ENCODE assay signal across 14 cellular contexts in genomic region chr1:115879977-115880376, GRCh38. TPM values are rescaled to one million over a fixed set of nuclear protein-coding genes. Genes with fewer than 3 reads are reported as not detected.
A peak's percentile ranks its signal among the peaks of the same experiment; 100 is the strongest.
DNase-seq lines count a peak whose midpoint lies in the region; ATAC-seq, FAIRE-seq and TF ChIP-seq lines count a peak whose summit lies in the region.
"Had no signal": no experiment of that assay in that cellular context is flagged by ENCODE, and none has a peak within 500 bp of the region (broad histone marks: within the 10 kb centered on the region; RNA-seq: fewer than 3 reads in every experiment).

No MANE protein-coding gene starts in this region.

- ATAC-seq in HepG2 (no peak), right lobe of liver (no peak), GM18867 (IDR thresholded peaks at IDR 0.05; ENCODE audit: unreplicated experiment) (no peak)
- ATAC-seq: activated CD8-positive, alpha-beta memory T cell treated with anti-CD3 and anti-CD28 coated beads, Interleukin-2, amount 10 ng/mL, durations not matched to agents 7 days and 5 days had no signal

- CTCF ChIA-PET in HepG2 (lab: Yijun Ruan, JAX; ENCODE audit: low intra/inter-chr PET ratio, low total read pairs): no interaction called here

- no peaks in the 10 kb centered on the region for H3K9me2 ChIP-seq in Karpas-422 (replicated peaks; ENCODE audit: insufficient read depth, low read length)

- DNase-seq in HepG2 (ENCODE audit: low spot score): no peak
- DNase-seq in right lobe of liver: no peak
- DNase-seq in Karpas-422: peak; percentile 45
- DNase-seq in UCSD-AML1 (lab: John Stamatoyannopoulos, UW; ENCODE audit: unreplicated experiment): peak; percentile 48
- no peak for DNase-seq in urothelium cell line (ENCODE audit: low spot score)
- DNase-seq in NCI-H2171 (lab: John Stamatoyannopoulos, UW): no peak
- no peak for DNase-seq in stimulated activated CD4-positive, alpha-beta T cell treated with anti-CD3 and anti-CD28 coated beads, Interleukin-2, amount 100 ng/mL, for 48 hours
- DNase-seq: activated CD8-positive, alpha-beta memory T cell treated with anti-CD3 and anti-CD28 coated beads, Interleukin-2, amount 10 ng/mL, durations not matched to agents 7 days and 5 days; activated gamma-delta T cell; Caco-2; retina; T-helper 1 cell had no signal

- H3K9me3 ChIP-seq in HepG2 (ENCODE audit: low read length) (no peaks in the 10 kb centered on the region), right lobe of liver (no peaks in the 10 kb centered on the region), Karpas-422 (ENCODE audit: low read length) (no peaks in the 10 kb centered on the region)
- H3K9me3 ChIP-seq: Caco-2 had no signal

- intact Hi-C loops in HepG2 (cut with micrococcal nuclease; ENCODE audit: unreplicated experiment) (no loop called here), right lobe of liver (cut with DNase I) (no loop called here)

- TF ChIP-seq CTCF in HepG2 (CRISPR knock-in tag; IDR thresholded peaks at IDR 0.05): 0 out of 2 replicates have a peak, but pooled peaks have one; percentile 4
- TF ChIP-seq CTCF in right lobe of liver (IDR thresholded peaks at IDR 0.05): no peak

- no peaks in the 10 kb centered on the region for H3K36me3 ChIP-seq in HepG2 (replicated peaks in 1 of 2; ENCODE audit: control insufficient read depth in 1 of 2, insufficient read depth in 2 of 2, low read length in 2 of 2)
- no peaks in the 10 kb centered on the region for H3K36me3 ChIP-seq in right lobe of liver
- no peaks in the 10 kb centered on the region for H3K36me3 ChIP-seq in Karpas-422 (ENCODE audit: insufficient read depth, low read length)

- no peak overlapping the region for H3K4me3 ChIP-seq in HepG2 (replicated peaks in 1 of 3; ENCODE audit: insufficient read depth in 1 of 3, low read depth in 2 of 3, low read length in 3 of 3)
- no peak overlapping the region for H3K4me3 ChIP-seq in right lobe of liver
- no peak overlapping the region for H3K4me3 ChIP-seq in Karpas-422 (ENCODE audit: low read length)

- H4K20me1 ChIP-seq in HepG2 (ENCODE audit: insufficient read depth, low read length): no peaks in the 10 kb centered on the region
- H4K20me1 ChIP-seq in Karpas-422 (ENCODE audit: insufficient read depth, low read depth, low read length): no peaks in the 10 kb centered on the region

- H3K27ac ChIP-seq in HepG2 (ENCODE audit: extremely low read length, insufficient read depth, low read length): no peak overlapping the region
- no peak overlapping the region for H3K27ac ChIP-seq in right lobe of liver
- H3K27ac ChIP-seq in Karpas-422 (ENCODE audit: low read length): no peak overlapping the region

- POLR2A ChIA-PET in HepG2 (lab: Yijun Ruan, JAX): no interaction called here

- H3K27me3 ChIP-seq in HepG2 (ENCODE audit: control insufficient read depth in 1 of 2, insufficient read depth in 2 of 2, low read length in 2 of 2) (peaks cover 0 to 7% of the 10 kb centered on the region in 2 experiments; a peak in 1 of 5 replicates), right lobe of liver (no peaks in the 10 kb centered on the region), Karpas-422 (ENCODE audit: low read length) (no peaks in the 10 kb centered on the region)

- H3K9ac ChIP-seq in HepG2 (ENCODE audit: insufficient read depth, low read depth, low read length) (no peak overlapping the region), Karpas-422 (ENCODE audit: low read length) (no peak overlapping the region)

- H2AFZ ChIP-seq in HepG2 (ENCODE audit: low read length) (no peak overlapping the region), Karpas-422 (ENCODE audit: low read length) (no peak overlapping the region)

- no peak for TF ChIP-seq RAD21 in HepG2 (CRISPR knock-in tag; IDR thresholded peaks at IDR 0.05)

- no peaks in the 10 kb centered on the region for H3K4me1 ChIP-seq in HepG2 (ENCODE audit: insufficient read depth, low read length)
- peaks cover 0 to 4% (median 0%) of the 10 kb centered on the region in 4 donors for H3K4me1 ChIP-seq in right lobe of liver
- no peaks in the 10 kb centered on the region for H3K4me1 ChIP-seq in Karpas-422 (ENCODE audit: low read length)
- H3K4me1 ChIP-seq: Caco-2 had no signal

- 0% methylated on average over 1 of the region's 1 CpG for WGBS in HepG2 (ENCODE audit: low lambda C conversion rate)
- no CpG with 5 or more reads among the region's 1 CpG for WGBS in right lobe of liver (ENCODE audit: insufficient coverage, low coverage, low lambda C conversion rate, missing lambda C conversion rate)

- TF ChIP-seq POLR2A in HepG2 (IDR thresholded peaks at IDR 0.05; ENCODE audit: insufficient read depth in 1 of 2, low read depth in 2 of 2, low read length in 2 of 2): no peak
- TF ChIP-seq POLR2A in right lobe of liver (IDR thresholded peaks at IDR 0.05): no peak

- TF ChIP-seq EP300 in HepG2 (IDR thresholded peaks at IDR 0.05; ENCODE audit: low read depth in 2 of 2, low read length in 2 of 2) (no peak), HepG2 (CRISPR knock-in tag; IDR thresholded peaks at IDR 0.05; ENCODE audit: borderline replicate concordance) (no peak)

- in situ Hi-C loops in HepG2 (cut with HindIII; ENCODE audit: extremely low pct_ligation_motif_present, low pct_unique_long_range_greater_than_20kb): no loop called here

- H3K4me2 ChIP-seq in HepG2 (ENCODE audit: low read depth, low read length) (no peak overlapping the region), Karpas-422 (ENCODE audit: low read depth, low read length, poor library complexity, severe bottlenecking) (no peak overlapping the region)

- BruUV-seq in HepG2 (replicated peaks; lab: Mats Ljungman, UMichigan): no TSS peak

- H3K79me2 ChIP-seq in HepG2 (ENCODE audit: insufficient read depth, low read length) (no peaks in the 10 kb centered on the region), Karpas-422 (ENCODE audit: low read length) (no peaks in the 10 kb centered on the region)

- FAIRE-seq in HepG2 (lab: Jason Lieb, UNC) (no peak), urothelium cell line (lab: Jason Lieb, UNC) (peak; percentile 40)

TF ChIP-seq in HepG2, 621 proteins besides CTCF, POLR2A, EP300 and RAD21 (continues in another document):
- TF ChIP-seq ZNF83 (CRISPR knock-in tag; IDR thresholded peaks at IDR 0.05; ENCODE audit: borderline replicate concordance): no peak
- no peak for TF ChIP-seq ZBTB3 (CRISPR knock-in tag; IDR thresholded peaks at IDR 0.05; ENCODE audit: borderline replicate concordance, low read depth)
- TF ChIP-seq TRIM24 (CRISPR knock-in tag; IDR thresholded peaks at IDR 0.05): no peak
- TF ChIP-seq ZNF264 (CRISPR knock-in tag; IDR thresholded peaks at IDR 0.05): no peak
- TF ChIP-seq ZNF329 (CRISPR knock-in tag; IDR thresholded peaks at IDR 0.05; ENCODE audit: low read depth): no peak
- no peak for TF ChIP-seq RELA (CRISPR knock-in tag; IDR thresholded peaks at IDR 0.05)
- no peak for TF ChIP-seq ZNF687 (CRISPR knock-in tag; IDR thresholded peaks at IDR 0.05)

RNA-seq across cellular contexts. Expression of gene NHLH2, which starts 39.1 kb away (rescaled TPM):
- total RNA-seq in HepG2 (2016; rRNA removed; fragmentation: Illumina TruSeq; extraction: Trizol): not detected in 2 replicates
- total RNA-seq in HepG2 (2016; cell fraction: cytosol; rRNA removed; fragmentation: Illumina TruSeq; extraction: Trizol; ENCODE audit: low read depth): not detected in 2 replicates
- not detected in 2 replicates for total RNA-seq in HepG2 (2016; cell fraction: insoluble cytoplasmic fraction; rRNA removed; fragmentation: Illumina TruSeq; extraction: Trizol)
- not detected in 2 replicates for total RNA-seq in HepG2 (2016; cell fraction: membrane; rRNA removed; fragmentation: Illumina TruSeq; extraction: Trizol)
- not detected in 2 replicates for total RNA-seq in HepG2 (2016; cell fraction: nucleus; rRNA removed; fragmentation: Illumina TruSeq; extraction: Trizol)
- polyA plus RNA-seq in HepG2 (2011; rRNA removed): not detected in 2 replicates
- not detected in 2 replicates for polyA plus RNA-seq in HepG2 (2011; cell fraction: cytosol; rRNA removed)
- polyA plus RNA-seq in HepG2 (2011; cell fraction: nucleus; rRNA removed): not detected in 2 replicates
- not detected in 2 replicates for polyA plus RNA-seq in HepG2 (2012)
- not detected in 2 replicates for polyA plus RNA-seq in HepG2 (2016; cell fraction: cytosol; fragmentation: Illumina TruSeq; extraction: Trizol; ENCODE audit: low read depth)
- not detected in 2 replicates for polyA plus RNA-seq in HepG2 (2016; cell fraction: insoluble cytoplasmic fraction; fragmentation: Illumina TruSeq; extraction: Trizol; ENCODE audit: low read depth)
- polyA plus RNA-seq in HepG2 (2016; cell fraction: membrane; fragmentation: Illumina TruSeq; extraction: Trizol; ENCODE audit: low read depth): not detected in 2 replicates
- polyA plus RNA-seq in HepG2 (2016; cell fraction: nucleus; fragmentation: Illumina TruSeq; extraction: Trizol; ENCODE audit: insufficient read depth, low read depth): not detected in 2 replicates
- not detected in 2 replicates for polyA minus RNA-seq in HepG2 (2011; rRNA and poly(A)+ RNA removed; ENCODE audit: low replicate concordance)
- polyA minus RNA-seq in HepG2 (2011; cell fraction: cytosol; rRNA and poly(A)+ RNA removed): not detected in 2 replicates
- polyA minus RNA-seq in HepG2 (2011; cell fraction: nucleus; rRNA and poly(A)+ RNA removed): not detected in 2 replicates
- total RNA-seq in right lobe of liver: not detected
- not detected in 2 replicates for total RNA-seq in Karpas-422 (2014; rRNA removed; shearing (Covaris generic); ENCODE audit: low replicate concordance)
- total RNA-seq: activated CD8-positive, alpha-beta memory T cell treated with anti-CD3 and anti-CD28 coated beads, Interleukin-2, amount 10 ng/mL, durations not matched to agents 7 days and 5 days; Caco-2; glomerular endothelial cell had no signal

Comparison
In these comparisons a context has a peak if more than half of its experiments do, and no peak if none do; other contexts are left out.
1. DNase-seq: peak in Karpas-422 (single experiment) and UCSD-AML1 (single experiment); none in HepG2 (single experiment), right lobe of liver (0 of 3), urothelium cell line (single experiment), NCI-H2171 (single experiment) and stimulated activated CD4-positive, alpha-beta T cell treated with anti-CD3 and anti-CD28 coated beads, Interleukin-2, amount 100 ng/mL, for 48 hours (0 of 2).